ENCODE assay signal across 18 cellular contexts in genomic region chr2:235616846-235617245, GRCh38.
DNase-seq lines count a peak whose midpoint lies in the region; FAIRE-seq and TF ChIP-seq lines count a peak whose summit lies in the region.
"Had no signal": no experiment of that assay in that cellular context is flagged by ENCODE, and none has a peak within 500 bp of the region (broad histone marks: within the 10 kb centered on the region; RNA-seq: fewer than 3 reads in every experiment).

No MANE protein-coding gene starts in this region.

- H3K9me3 ChIP-seq in skeletal muscle tissue (ENCODE audit: control insufficient read depth in 3 of 3, low read length in 3 of 3) (no peaks in the 10 kb centered on the region), A673 (ENCODE audit: low read depth, low read length, poor library complexity, severe bottlenecking) (no peaks in the 10 kb centered on the region)
- H3K9me3 ChIP-seq: testis had no signal

- no peak overlapping the region for H3K9ac ChIP-seq in skeletal muscle tissue (ENCODE audit: low read depth in 1 of 3, low read length in 3 of 3)

- H3K4me3 ChIP-seq in skeletal muscle tissue (ENCODE audit: low read length in 3 of 3) (no peak overlapping the region), A673 (ENCODE audit: low read depth, low read length, poor library complexity, severe bottlenecking) (no peak overlapping the region)
- H3K4me3 ChIP-seq: PC-9, testis had no signal

- H3K36me3 ChIP-seq in skeletal muscle tissue (ENCODE audit: control insufficient read depth in 3 of 3, insufficient read depth in 3 of 3, low read length in 3 of 3) (no peaks in the 10 kb centered on the region), A673 (ENCODE audit: insufficient read depth, low read length, poor library complexity, severe bottlenecking) (no peaks in the 10 kb centered on the region)

- DNase-seq in AG08395 (ENCODE audit: low spot score) = peak; percentile 32
- no peak for DNase-seq in caudate nucleus (lab: John Stamatoyannopoulos, UW)
- no peak for DNase-seq in frontal cortex (ENCODE audit: low spot score in 2 of 2)
- no peak for DNase-seq in NCI-H1092 treated with DMSO at 0.1 percent for 48 hours (lab: John Stamatoyannopoulos, UW)
- no peak for DNase-seq in NCI-H1417 treated with DMSO at 0.1 percent for 48 hours (lab: John Stamatoyannopoulos, UW)
- DNase-seq in GDM1 (lab: John Stamatoyannopoulos, UW) = no peak
- no peak for DNase-seq in A673 (ENCODE audit: low spot score)
- DNase-seq: activated CD4-positive, alpha-beta T cell treated with anti-CD3 and anti-CD28 coated beads, Interleukin-2, amount 50 U/mL, for 4 hours; activated T-cell treated with anti-CD3 and anti-CD28 coated beads, Interleukin-2, amount 50 U/mL, for 24 hours; central memory CD4-positive, alpha-beta T cell; COR-L47; natural killer cell; PC-9; testis had no signal

- no peak for TF ChIP-seq CTCF in A673 (conservative IDR thresholded peaks at IDR 0.05; ENCODE audit: low read depth, low read length)

- intact Hi-C loops in A673 (cut with micrococcal nuclease; ENCODE audit: unreplicated experiment) = no loop called here

- CTCF ChIA-PET in A673 (lab: Charles Lee) = no interaction called here

- H3K4me1 ChIP-seq in skeletal muscle tissue (ENCODE audit: control insufficient read depth in 3 of 3, insufficient read depth in 3 of 3, low read length in 3 of 3) (peaks cover 18 to 30% (median 20%) of the 10 kb centered on the region in 3 donors), A673 (ENCODE audit: insufficient read depth, low read length, poor library complexity, severe bottlenecking) (peaks cover 7% of the 10 kb centered on the region)
- H3K4me1 ChIP-seq: testis had no signal

- H3K27me3 ChIP-seq in skeletal muscle tissue (ENCODE audit: control insufficient read depth in 3 of 3, insufficient read depth in 3 of 3, low read length in 3 of 3) (no peaks in the 10 kb centered on the region), A673 (replicated peaks; ENCODE audit: insufficient read depth, low read depth, low read length, poor library complexity) (no peaks in the 10 kb centered on the region)
- H3K27me3 ChIP-seq: testis had no signal

- FAIRE-seq in frontal cortex (lab: Jason Lieb, UNC) = peak; percentile 34
- FAIRE-seq: endothelial cell of umbilical vein, G401.6, TTC549 had no signal

- peak overlapping the region; percentile 63 for H3K27ac ChIP-seq in caudate nucleus (ENCODE audit: low read depth, low read length)
- peak overlapping the region; percentile 49 for H3K27ac ChIP-seq in skeletal muscle tissue (ENCODE audit: low read depth, low read length)
- no peak overlapping the region for H3K27ac ChIP-seq in A673 (ENCODE audit: low read depth, low read length, poor library complexity, severe bottlenecking)
- H3K27ac ChIP-seq: PC-9 had no signal

- BruUV-seq in A673 (replicated peaks; lab: Mats Ljungman, UMichigan) = no TSS peak

- POLR2A ChIA-PET in A673 (lab: Charles Lee; ENCODE audit: low non-redundant PET) = no interaction called here
